ENCODE assay signal across 24 cellular contexts in the genomic region with DNA sequence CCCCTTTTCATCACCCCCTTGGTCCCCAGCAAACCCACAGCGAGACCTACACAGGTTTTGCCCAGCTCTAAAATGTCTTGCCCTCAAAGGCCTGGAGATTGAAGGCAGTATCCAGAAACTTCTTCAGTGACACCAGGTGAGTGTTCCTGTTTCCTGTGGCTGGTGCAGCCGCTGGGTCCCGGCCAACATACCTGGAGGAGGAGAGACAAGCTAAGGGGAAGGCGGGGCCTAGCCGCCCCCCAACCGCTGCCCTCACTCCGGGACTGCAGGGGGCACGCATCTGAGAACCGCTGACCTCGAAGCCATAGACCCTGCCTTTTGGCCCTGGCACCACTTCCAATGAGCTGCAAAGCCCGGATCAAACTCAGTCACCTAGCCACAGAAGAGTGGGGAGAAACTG. TPM values are rescaled to one million over a fixed set of nuclear protein-coding genes. Genes with fewer than 3 reads are reported as not detected.
"Had no signal": no experiment of that assay in that cellular context is flagged by ENCODE, and none has a peak within 500 bp of the region (broad histone marks: within the 10 kb centered on the region; RNA-seq: fewer than 3 reads in every experiment).

No MANE protein-coding gene starts in this region.

- H3K4me1 ChIP-seq: heart left ventricle, pancreas, suprapubic skin, thyroid gland, upper lobe of left lung, uterus had no signal

- FAIRE-seq: colon, endometrium, frontal cortex, pancreas, small intestine had no signal

- H3K36me3 ChIP-seq: heart left ventricle, pancreas, suprapubic skin, upper lobe of left lung, uterus had no signal

- H3K9me3 ChIP-seq: heart left ventricle, pancreas, suprapubic skin, thyroid gland, upper lobe of left lung, uterus had no signal

- H3K27ac ChIP-seq: heart left ventricle, pancreas, suprapubic skin, thyroid gland, upper lobe of left lung, uterus had no signal

- H3K27me3 ChIP-seq: heart left ventricle, pancreas, suprapubic skin, thyroid gland, upper lobe of left lung, uterus had no signal

- H3K4me3 ChIP-seq: heart left ventricle, pancreas, suprapubic skin, thyroid gland, upper lobe of left lung, uterus had no signal

- DNase-seq: effector CD4-positive, alpha-beta T cell; heart left ventricle; hippocampal formation; midbrain; naive B cell; occipital lobe; pancreas; right cardiac atrium; stimulated activated CD4-positive, alpha-beta T cell treated with anti-CD3 and anti-CD28 coated beads, Interleukin-2, amount 100 ng/mL, for 48 hours; stimulated activated naive CD4-positive, alpha-beta T cell treated with Interleukin-2 at 50 U/mL for 16 hours; thyroid gland; upper lobe of left lung; uterus had no signal

- ATAC-seq: esophagus mucosa, heart left ventricle, pancreas, right cardiac atrium had no signal

RNA-seq across cellular contexts. Expression of gene C10orf53, which starts 55.7 kb away (rescaled TPM):
- total RNA-seq: dermis microvascular lymphatic vessel endothelial cell, esophagus mucosa, fibroblast of lung, frontal cortex, glomerular endothelial cell, heart left ventricle, lower leg skin, occipital lobe, pancreas, progenitor cell of endocrine pancreas, right cardiac atrium, suprapubic skin, thyroid gland, upper lobe of left lung, uterus had no signal
- polyA plus RNA-seq: fibroblast of lung, heart left ventricle, pancreas, right cardiac atrium, small intestine had no signal
